Comparison of ENCODE assay signal across 3 cellular contexts in genomic region chr6:54680531-54680930, GRCh38.
"Had no signal": no experiment of that assay in that cellular context is flagged by ENCODE, and none has a peak within 500 bp of the region (broad histone marks: within the 10 kb centered on the region; RNA-seq: fewer than 3 reads in every experiment).

No MANE protein-coding gene starts in this region.

- H3K4me3 ChIP-seq: GM12878 had no signal

- DNase-seq: GDM1, GF-D8 had no signal
